Comparison of ENCODE assay signal across 8 cellular contexts in genomic region chr1:161440312-161440894, GRCh38.
DNase-seq lines count a peak whose midpoint lies in the region; ATAC-seq and TF ChIP-seq lines count a peak whose summit lies in the region.

No MANE protein-coding gene starts in this region.

- ATAC-seq in GM18505 (IDR thresholded peaks at IDR 0.05; ENCODE audit: unreplicated experiment) (peak; percentile 46), psoas muscle (peak; percentile 24 to 43 (median 38)), HG02678 (IDR thresholded peaks at IDR 0.05; ENCODE audit: unreplicated experiment) (no peak), HG02571 (IDR thresholded peaks at IDR 0.05; ENCODE audit: unreplicated experiment) (no peak)

- no peak for TF ChIP-seq POLR2A in GM18505 (IDR thresholded peaks at IDR 0.05; ENCODE audit: borderline replicate concordance, extremely low read depth, insufficient read depth, insufficient read length)

- 0 to 1% (median 1%) methylated on average over 26 to 54 of the region's 61 CpGs for WGBS in psoas muscle, 3 donors

- intact Hi-C loops in psoas muscle (cut with DNase I): no loop called here

- peaks cover 17% of the 10 kb centered on the region for H3K27me3 Mint-ChIP-seq in glutamatergic neuron (ENCODE audit: unreplicated experiment)

- no peak overlapping the region for H3K27ac Mint-ChIP-seq in glutamatergic neuron (ENCODE audit: unreplicated experiment)

- peak; percentile 76 for TF ChIP-seq CTCF in LNCAP (IDR thresholded peaks at IDR 0.05)
- peak; percentile 78 for TF ChIP-seq CTCF in glutamatergic neuron (IDR thresholded peaks at IDR 0.05; ENCODE audit: partially characterized antibody, unreplicated experiment)
- peak; percentile 45 for TF ChIP-seq CTCF in psoas muscle (IDR thresholded peaks at IDR 0.05)

- peak overlapping the region; percentile 68 for H3K4me3 ChIP-seq in psoas muscle

- peaks cover 0 to 38% (median 17%) of the 10 kb centered on the region in 3 donors for H3K27me3 ChIP-seq in psoas muscle (ENCODE audit: insufficient read depth in 3 of 3, low read length in 2 of 3)

- peaks cover 11% of the 10 kb centered on the region for H3K9me3 Mint-ChIP-seq in glutamatergic neuron (ENCODE audit: unreplicated experiment)

- peak; percentile 24 for DNase-seq in activated T-helper 1 cell treated with Interleukin-2 at 50 U/mL for 16 hours (ENCODE audit: low read depth)
- DNase-seq in glutamatergic neuron: peak; percentile 84
- peak; percentile 59 to 70 for DNase-seq in psoas muscle
- no peak for DNase-seq in NCI-H345 (lab: John Stamatoyannopoulos, UW)

- H3K4me3 Mint-ChIP-seq in glutamatergic neuron (ENCODE audit: unreplicated experiment): peak overlapping the region; percentile 81

- no peaks in the 10 kb centered on the region for H3K4me1 Mint-ChIP-seq in glutamatergic neuron (ENCODE audit: low read depth, unreplicated experiment)

- no peaks in the 10 kb centered on the region for H3K36me3 ChIP-seq in psoas muscle (ENCODE audit: insufficient read depth in 1 of 2, low read depth in 1 of 2)

- H3K36me3 Mint-ChIP-seq in glutamatergic neuron (ENCODE audit: unreplicated experiment): peaks cover 11% of the 10 kb centered on the region

- no peak overlapping the region for H3K27ac ChIP-seq in psoas muscle

- H3K4me1 ChIP-seq in psoas muscle: no peaks in the 10 kb centered on the region

- H3K9me3 ChIP-seq in psoas muscle: no peaks in the 10 kb centered on the region

Comparison
In these comparisons a context has a peak if more than half of its experiments do, and no peak if none do; other contexts are left out.
1. ATAC-seq: peak in GM18505 (single experiment) and psoas muscle (4 of 4); none in HG02678 (single experiment) and HG02571 (single experiment).
2. Peak in every context shown above with its lines, with median percentiles within 50 percentile points of each other: CTCF ChIP-seq.